Comparison of ENCODE assay signal across 2 cellular contexts in the genomic region with DNA sequence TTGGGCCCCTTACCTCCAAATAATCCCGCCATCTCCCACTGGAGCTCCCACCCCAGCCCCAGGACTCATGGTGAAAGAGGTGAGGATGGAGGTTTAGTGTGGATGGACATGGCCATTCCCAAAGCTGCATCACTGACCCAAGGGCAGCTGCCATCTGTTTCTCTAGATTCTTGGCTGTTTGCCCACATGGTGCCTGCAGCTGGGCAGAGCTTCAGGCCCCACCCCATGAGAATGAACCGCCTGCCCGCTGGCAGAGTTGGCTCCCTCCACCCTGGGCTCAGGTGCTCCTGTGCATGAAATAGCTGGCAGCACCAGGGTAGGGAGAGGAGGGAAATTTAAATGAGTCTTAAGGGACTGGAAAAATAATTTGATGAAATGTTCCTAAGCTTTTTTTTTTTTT.
TF ChIP-seq lines count a peak whose summit lies in the region.

No MANE protein-coding gene starts in this region.

TF ChIP-seq in SK-N-SH, 30 proteins besides CTCF, POLR2A, EP300 and RAD21:
- TF ChIP-seq, protein P1, sequence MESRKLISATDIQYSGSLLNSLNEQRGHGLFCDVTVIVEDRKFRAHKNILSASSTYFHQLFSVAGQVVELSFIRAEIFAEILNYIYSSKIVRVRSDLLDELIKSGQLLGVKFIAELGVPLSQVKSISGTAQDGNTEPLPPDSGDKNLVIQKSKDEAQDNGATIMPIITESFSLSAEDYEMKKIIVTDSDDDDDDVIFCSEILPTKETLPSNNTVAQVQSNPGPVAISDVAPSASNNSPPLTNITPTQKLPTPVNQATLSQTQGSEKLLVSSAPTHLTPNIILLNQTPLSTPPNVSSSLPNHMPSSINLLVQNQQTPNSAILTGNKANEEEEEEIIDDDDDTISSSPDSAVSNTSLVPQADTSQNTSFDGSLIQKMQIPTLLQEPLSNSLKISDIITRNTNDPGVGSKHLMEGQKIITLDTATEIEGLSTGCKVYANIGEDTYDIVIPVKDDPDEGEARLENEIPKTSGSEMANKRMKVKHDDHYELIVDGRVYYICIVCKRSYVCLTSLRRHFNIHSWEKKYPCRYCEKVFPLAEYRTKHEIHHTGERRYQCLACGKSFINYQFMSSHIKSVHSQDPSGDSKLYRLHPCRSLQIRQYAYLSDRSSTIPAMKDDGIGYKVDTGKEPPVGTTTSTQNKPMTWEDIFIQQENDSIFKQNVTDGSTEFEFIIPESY (IDR thresholded peaks at IDR 0.05; ENCODE audit: borderline replicate concordance, low read depth) = no peak
- TF ChIP-seq POLR2AphosphoS5 (IDR thresholded peaks at IDR 0.05; ENCODE audit: low read depth, low read length) = no peak
- TF ChIP-seq YY1 (IDR thresholded peaks at IDR 0.05; ENCODE audit: low read depth) = no peak
- TF ChIP-seq FOSL2 (IDR thresholded peaks at IDR 0.05; ENCODE audit: borderline replicate concordance, low read depth) = no peak
- no peak for TF ChIP-seq FOXM1 (IDR thresholded peaks at IDR 0.05; ENCODE audit: low read depth)
TF ChIP-seq in SK-N-SH: peak in this region for 0.

TF ChIP-seq in SK-N-SH treated with all-trans-retinoic acid at 6 μM for 48 hours, 23 proteins besides CTCF, POLR2A, EP300 and RAD21 (continued from another document):
- TF ChIP-seq, protein P2, sequence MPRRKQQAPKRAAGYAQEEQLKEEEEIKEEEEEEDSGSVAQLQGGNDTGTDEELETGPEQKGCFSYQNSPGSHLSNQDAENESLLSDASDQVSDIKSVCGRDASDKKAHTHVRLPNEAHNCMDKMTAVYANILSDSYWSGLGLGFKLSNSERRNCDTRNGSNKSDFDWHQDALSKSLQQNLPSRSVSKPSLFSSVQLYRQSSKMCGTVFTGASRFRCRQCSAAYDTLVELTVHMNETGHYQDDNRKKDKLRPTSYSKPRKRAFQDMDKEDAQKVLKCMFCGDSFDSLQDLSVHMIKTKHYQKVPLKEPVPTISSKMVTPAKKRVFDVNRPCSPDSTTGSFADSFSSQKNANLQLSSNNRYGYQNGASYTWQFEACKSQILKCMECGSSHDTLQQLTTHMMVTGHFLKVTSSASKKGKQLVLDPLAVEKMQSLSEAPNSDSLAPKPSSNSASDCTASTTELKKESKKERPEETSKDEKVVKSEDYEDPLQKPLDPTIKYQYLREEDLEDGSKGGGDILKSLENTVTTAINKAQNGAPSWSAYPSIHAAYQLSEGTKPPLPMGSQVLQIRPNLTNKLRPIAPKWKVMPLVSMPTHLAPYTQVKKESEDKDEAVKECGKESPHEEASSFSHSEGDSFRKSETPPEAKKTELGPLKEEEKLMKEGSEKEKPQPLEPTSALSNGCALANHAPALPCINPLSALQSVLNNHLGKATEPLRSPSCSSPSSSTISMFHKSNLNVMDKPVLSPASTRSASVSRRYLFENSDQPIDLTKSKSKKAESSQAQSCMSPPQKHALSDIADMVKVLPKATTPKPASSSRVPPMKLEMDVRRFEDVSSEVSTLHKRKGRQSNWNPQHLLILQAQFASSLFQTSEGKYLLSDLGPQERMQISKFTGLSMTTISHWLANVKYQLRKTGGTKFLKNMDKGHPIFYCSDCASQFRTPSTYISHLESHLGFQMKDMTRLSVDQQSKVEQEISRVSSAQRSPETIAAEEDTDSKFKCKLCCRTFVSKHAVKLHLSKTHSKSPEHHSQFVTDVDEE (CRISPR knock-in tag; IDR thresholded peaks at IDR 0.05) = no peak
- TF ChIP-seq, protein P3, sequence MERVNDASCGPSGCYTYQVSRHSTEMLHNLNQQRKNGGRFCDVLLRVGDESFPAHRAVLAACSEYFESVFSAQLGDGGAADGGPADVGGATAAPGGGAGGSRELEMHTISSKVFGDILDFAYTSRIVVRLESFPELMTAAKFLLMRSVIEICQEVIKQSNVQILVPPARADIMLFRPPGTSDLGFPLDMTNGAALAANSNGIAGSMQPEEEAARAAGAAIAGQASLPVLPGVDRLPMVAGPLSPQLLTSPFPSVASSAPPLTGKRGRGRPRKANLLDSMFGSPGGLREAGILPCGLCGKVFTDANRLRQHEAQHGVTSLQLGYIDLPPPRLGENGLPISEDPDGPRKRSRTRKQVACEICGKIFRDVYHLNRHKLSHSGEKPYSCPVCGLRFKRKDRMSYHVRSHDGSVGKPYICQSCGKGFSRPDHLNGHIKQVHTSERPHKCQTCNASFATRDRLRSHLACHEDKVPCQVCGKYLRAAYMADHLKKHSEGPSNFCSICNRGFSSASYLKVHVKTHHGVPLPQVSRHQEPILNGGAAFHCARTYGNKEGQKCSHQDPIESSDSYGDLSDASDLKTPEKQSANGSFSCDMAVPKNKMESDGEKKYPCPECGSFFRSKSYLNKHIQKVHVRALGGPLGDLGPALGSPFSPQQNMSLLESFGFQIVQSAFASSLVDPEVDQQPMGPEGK (CRISPR knock-in tag; IDR thresholded peaks at IDR 0.05; ENCODE audit: borderline replicate concordance) = no peak
- TF ChIP-seq, protein P4, sequence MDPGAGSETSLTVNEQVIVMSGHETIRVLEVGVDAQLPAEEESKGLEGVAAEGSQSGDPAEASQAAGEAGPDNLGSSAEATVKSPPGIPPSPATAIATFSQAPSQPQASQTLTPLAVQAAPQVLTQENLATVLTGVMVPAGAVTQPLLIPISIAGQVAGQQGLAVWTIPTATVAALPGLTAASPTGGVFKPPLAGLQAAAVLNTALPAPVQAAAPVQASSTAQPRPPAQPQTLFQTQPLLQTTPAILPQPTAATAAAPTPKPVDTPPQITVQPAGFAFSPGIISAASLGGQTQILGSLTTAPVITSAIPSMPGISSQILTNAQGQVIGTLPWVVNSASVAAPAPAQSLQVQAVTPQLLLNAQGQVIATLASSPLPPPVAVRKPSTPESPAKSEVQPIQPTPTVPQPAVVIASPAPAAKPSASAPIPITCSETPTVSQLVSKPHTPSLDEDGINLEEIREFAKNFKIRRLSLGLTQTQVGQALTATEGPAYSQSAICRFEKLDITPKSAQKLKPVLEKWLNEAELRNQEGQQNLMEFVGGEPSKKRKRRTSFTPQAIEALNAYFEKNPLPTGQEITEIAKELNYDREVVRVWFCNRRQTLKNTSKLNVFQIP (CRISPR knock-in tag; IDR thresholded peaks at IDR 0.05; ENCODE audit: borderline replicate concordance, low read depth) = no peak
- TF ChIP-seq, protein P5, sequence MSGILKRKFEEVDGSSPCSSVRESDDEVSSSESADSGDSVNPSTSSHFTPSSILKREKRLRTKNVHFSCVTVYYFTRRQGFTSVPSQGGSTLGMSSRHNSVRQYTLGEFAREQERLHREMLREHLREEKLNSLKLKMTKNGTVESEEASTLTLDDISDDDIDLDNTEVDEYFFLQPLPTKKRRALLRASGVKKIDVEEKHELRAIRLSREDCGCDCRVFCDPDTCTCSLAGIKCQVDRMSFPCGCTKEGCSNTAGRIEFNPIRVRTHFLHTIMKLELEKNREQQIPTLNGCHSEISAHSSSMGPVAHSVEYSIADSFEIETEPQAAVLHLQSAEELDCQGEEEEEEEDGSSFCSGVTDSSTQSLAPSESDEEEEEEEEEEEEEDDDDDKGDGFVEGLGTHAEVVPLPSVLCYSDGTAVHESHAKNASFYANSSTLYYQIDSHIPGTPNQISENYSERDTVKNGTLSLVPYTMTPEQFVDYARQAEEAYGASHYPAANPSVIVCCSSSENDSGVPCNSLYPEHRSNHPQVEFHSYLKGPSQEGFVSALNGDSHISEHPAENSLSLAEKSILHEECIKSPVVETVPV (CRISPR knock-in tag; IDR thresholded peaks at IDR 0.05) = no peak
- TF ChIP-seq ZFP3 (CRISPR knock-in tag; IDR thresholded peaks at IDR 0.05) = no peak
- TF ChIP-seq ARNTL (CRISPR knock-in tag; IDR thresholded peaks at IDR 0.05; ENCODE audit: borderline replicate concordance, low read depth) = no peak
- TF ChIP-seq RARB (CRISPR knock-in tag; IDR thresholded peaks at IDR 0.05) = no peak
- TF ChIP-seq TCF4 (CRISPR knock-in tag; IDR thresholded peaks at IDR 0.05; ENCODE audit: borderline replicate concordance) = no peak
- TF ChIP-seq ESRRG (CRISPR knock-in tag; IDR thresholded peaks at IDR 0.05) = no peak
- TF ChIP-seq ISL1 (CRISPR knock-in tag; IDR thresholded peaks at IDR 0.05) = no peak
- no peak for TF ChIP-seq PPARA (CRISPR knock-in tag; IDR thresholded peaks at IDR 0.05; ENCODE audit: borderline replicate concordance)
- TF ChIP-seq GLIS3 (CRISPR knock-in tag; IDR thresholded peaks at IDR 0.05) = no peak
TF ChIP-seq in SK-N-SH treated with all-trans-retinoic acid at 6 μM for 48 hours: peak in this region for 0.
